20 cellular contexts compared by ENCODE assay signal in the genomic region with DNA sequence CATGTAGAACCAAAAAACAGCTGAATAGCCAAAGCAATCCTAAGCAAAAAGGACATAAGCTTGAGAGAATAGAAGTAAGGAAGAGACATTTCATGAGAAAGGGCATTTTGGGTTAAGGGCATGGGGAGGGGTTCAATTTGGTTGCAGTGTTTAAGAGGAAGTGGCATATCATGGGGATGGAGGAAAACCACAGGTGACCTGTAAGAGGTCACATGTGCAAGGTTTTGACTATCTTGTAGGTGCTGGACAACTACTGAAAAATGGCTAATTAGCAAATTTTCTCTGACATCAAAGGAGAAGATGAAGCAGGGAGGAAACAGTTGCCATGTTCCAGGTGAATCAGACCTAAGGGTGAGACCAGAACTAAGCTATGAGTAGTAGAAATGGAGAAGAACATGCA. TPM values are rescaled to one million over a fixed set of nuclear protein-coding genes. Genes with fewer than 3 reads are reported as not detected.
A peak's percentile ranks its signal among the peaks of the same experiment; 100 is the strongest.
DNase-seq lines count a peak whose midpoint lies in the region; ATAC-seq and TF ChIP-seq lines count a peak whose summit lies in the region.
"Had no signal": no experiment of that assay in that cellular context is flagged by ENCODE, and none has a peak within 500 bp of the region (broad histone marks: within the 10 kb centered on the region; RNA-seq: fewer than 3 reads in every experiment).

No MANE protein-coding gene starts in this region.

- H3K27me3 ChIP-seq in KMS-11 (ENCODE audit: insufficient read depth, low read depth) (no peaks in the 10 kb centered on the region), MM.1S (replicated peaks; ENCODE audit: insufficient read depth, low read length) (no peaks in the 10 kb centered on the region)
- H3K27me3 ChIP-seq: BE2C had no signal

- TF ChIP-seq CTCF in KMS-11 (conservative IDR thresholded peaks at IDR 0.05; ENCODE audit: low read depth, low read length) = no peak
- no peak for TF ChIP-seq CTCF in MM.1S (IDR thresholded peaks at IDR 0.05; ENCODE audit: low read length)
- TF ChIP-seq CTCF in MCF 10A (IDR thresholded peaks at IDR 0.05; ENCODE audit: unreplicated experiment) = no peak

- peaks cover 0 to 14% (median 0%) of the 10 kb centered on the region in 6 donors for H3K9me3 Mint-ChIP-seq in immature natural killer cell
- H3K9me3 Mint-ChIP-seq in MCF 10A (ENCODE audit: unreplicated experiment) = peaks cover 8% of the 10 kb centered on the region

- CTCF ChIA-PET in MCF 10A (lab: Yijun Ruan, JAX) = interaction anchor here (0.6 to 1.3 kb wide), 2 partner anchors 160 to 500 kb away, joined by 3 read pairs; no protein-coding TSS in a partner anchor

- H3K36me3 ChIP-seq in KMS-11 (ENCODE audit: insufficient read depth) (no peaks in the 10 kb centered on the region), MM.1S (replicated peaks; ENCODE audit: insufficient read depth, low read length) (no peaks in the 10 kb centered on the region)
- H3K36me3 ChIP-seq: BE2C, HAP-1 had no signal

- H3K4me1 ChIP-seq in KMS-11 (ENCODE audit: low read depth, poor library complexity, severe bottlenecking) = peaks cover 25% of the 10 kb centered on the region
- peaks cover 17% of the 10 kb centered on the region for H3K4me1 ChIP-seq in MM.1S (ENCODE audit: low read length)
- H3K4me1 ChIP-seq: BE2C, HAP-1 had no signal

- peaks cover 32 to 48% of the 10 kb centered on the region in 2 donors for H3K4me1 Mint-ChIP-seq in immature natural killer cell
- H3K4me1 Mint-ChIP-seq in MCF 10A (ENCODE audit: insufficient read depth, unreplicated experiment) = peaks cover 10% of the 10 kb centered on the region

- H3K9ac ChIP-seq in KMS-11 (no peak overlapping the region), MM.1S (ENCODE audit: low read length) (no peak overlapping the region)

- no peaks in the 10 kb centered on the region for H3F3A ChIP-seq in MM.1S (ENCODE audit: insufficient read depth, low read length)

- H3K9me3 ChIP-seq in MM.1S (replicated peaks; ENCODE audit: insufficient read depth, low read length) = no peaks in the 10 kb centered on the region
- H3K9me3 ChIP-seq: BE2C, HAP-1 had no signal

- H3K36me3 Mint-ChIP-seq in immature natural killer cell = peaks cover 0 to 3% (median 0%) of the 10 kb centered on the region in 3 donors
- H3K36me3 Mint-ChIP-seq in MCF 10A (ENCODE audit: insufficient read depth, unreplicated experiment) = no peaks in the 10 kb centered on the region
- H3K36me3 Mint-ChIP-seq: CD4-positive, CD25-positive, alpha-beta regulatory T cell; CD8-positive, alpha-beta memory T cell had no signal

- H3K9me2 ChIP-seq in MM.1S (replicated peaks; ENCODE audit: insufficient read depth, low read length) = no peaks in the 10 kb centered on the region

- H3K27ac Mint-ChIP-seq in immature natural killer cell (no peak overlapping the region), MCF 10A (ENCODE audit: low read depth, unreplicated experiment) (no peak overlapping the region)
- H3K27ac Mint-ChIP-seq: CD4-positive, CD25-positive, alpha-beta regulatory T cell; CD8-positive, alpha-beta memory T cell had no signal

- no peak overlapping the region; the same call in 1 of the 2 replicates for H3K27ac ChIP-seq in KMS-11
- peak overlapping the region; percentile 51; the same call in 1 of the 2 replicates for H3K27ac ChIP-seq in MM.1S (ENCODE audit: low read length)

- intact Hi-C loops in left cardiac atrium (cut with DNase I) (no loop called here), cardiac septum (cut with DNase I) (no loop called here), MCF 10A (cut with micrococcal nuclease) (no loop called here)

- peak; percentile 79 for DNase-seq in MM.1S
- DNase-seq in SKM-1 (lab: John Stamatoyannopoulos, UW; ENCODE audit: unreplicated experiment) = peak; percentile 47
- no peak for DNase-seq in immature natural killer cell
- no peak for DNase-seq in left cardiac atrium
- DNase-seq in cardiac septum (ENCODE audit: low spot score) = no peak
- no peak for DNase-seq in MCF 10A (ENCODE audit: unreplicated experiment)
- DNase-seq: ACHN; BE2C; C1 segment of cervical spinal cord; CD4-positive, CD25-positive, alpha-beta regulatory T cell; CD8-positive, alpha-beta memory T cell; COR-L47; DMS 273 treated with DMSO at 0.1 percent for 48 hours; DMS53; DND-41; EL had no signal

- H4K20me1 ChIP-seq in KMS-11 (ENCODE audit: insufficient read depth) = no peaks in the 10 kb centered on the region
- H4K20me1 ChIP-seq in MM.1S (ENCODE audit: insufficient read depth, low read length) = no peaks in the 10 kb centered on the region

- peak overlapping the region in 3 of 5 donors; percentile 0 to 22 (median 12) for H3K4me3 Mint-ChIP-seq in immature natural killer cell
- H3K4me3 Mint-ChIP-seq in MCF 10A (ENCODE audit: unreplicated experiment) = no peak overlapping the region
- H3K4me3 Mint-ChIP-seq: CD4-positive, CD25-positive, alpha-beta regulatory T cell; CD8-positive, alpha-beta memory T cell had no signal

- POLR2A ChIA-PET in MCF 10A (lab: Yijun Ruan, JAX) = interaction anchor here (0.6 to 1.4 kb wide), 3 partner anchors 11 to 1431 kb away, joined by 3 to 4 read pairs (median 3); no protein-coding TSS in a partner anchor

- BruUV-seq in MCF 10A (replicated peaks; lab: Mats Ljungman, UMichigan) = no TSS peak

- H3K4me3 ChIP-seq in KMS-11 (IDR thresholded peaks at IDR 0.05; ENCODE audit: insufficient read depth, low read depth, low read length) (no peak overlapping the region), MM.1S (ENCODE audit: low read length) (no peak overlapping the region)
- H3K4me3 ChIP-seq: HAP-1 had no signal

- ATAC-seq in left cardiac atrium = no peak
- no peak for ATAC-seq in GM18907 (IDR thresholded peaks at IDR 0.05; ENCODE audit: unreplicated experiment)

- H2AFZ ChIP-seq in KMS-11 (ENCODE audit: low read depth) (no peak overlapping the region), MM.1S (ENCODE audit: low read length) (peak overlapping the region; percentile 42)

- H3K79me2 ChIP-seq in KMS-11 (ENCODE audit: insufficient read depth, low read depth) = no peaks in the 10 kb centered on the region
- H3K79me2 ChIP-seq in MM.1S (ENCODE audit: low read length) = no peaks in the 10 kb centered on the region

- H3K27me3 Mint-ChIP-seq in immature natural killer cell (ENCODE audit: low read depth in 3 of 3) = peaks cover 0 to 2% (median 0%) of the 10 kb centered on the region in 3 donors
- H3K27me3 Mint-ChIP-seq in MCF 10A (ENCODE audit: insufficient read depth, unreplicated experiment) = no peaks in the 10 kb centered on the region

- H3K4me2 ChIP-seq in KMS-11 = peak overlapping the region; percentile 55; the same call in 1 of the 2 replicates
- peak overlapping the region; percentile 23 for H3K4me2 ChIP-seq in MM.1S (ENCODE audit: low read depth, low read length)

RNA-seq across cellular contexts. Expression of gene ROR1, which starts 31.3 kb away (rescaled TPM):
- 1 to 10 TPM; 1.1 to 3.3 (median 1.2) TPM for polyA plus RNA-seq in immature natural killer cell
- total RNA-seq in left cardiac atrium = 10 to 100 TPM in 1 of 2 donors, 1 to 10 TPM in 1; 5.7 to 14.7 TPM
- 34.8 TPM for total RNA-seq in cardiac septum
- 4.6 and 10.3 TPM in 2 replicates for total RNA-seq in MCF 10A (2022)
- total RNA-seq: CD4-positive, CD25-positive, alpha-beta regulatory T cell; CD8-positive, alpha-beta memory T cell; G401 had no signal
- polyA plus RNA-seq: CD4-positive, CD25-positive, alpha-beta regulatory T cell; CD8-positive, alpha-beta memory T cell had no signal

Comparison
In these comparisons a context has a peak if more than half of its experiments do, and no peak if none do; other contexts are left out.
1. DNase-seq: peak in MM.1S (single experiment) and SKM-1 (single experiment); none in immature natural killer cell (0 of 3), left cardiac atrium (single experiment), cardiac septum (single experiment) and MCF 10A (single experiment).